ENCODE assay signal across 2 cellular contexts in genomic region chr2:61910603-61911002, GRCh38.
TF ChIP-seq lines count a peak whose summit lies in the region.

No MANE protein-coding gene starts in this region.

TF ChIP-seq in SK-N-SH, 30 proteins besides CTCF, POLR2A, EP300 and RAD21 (continued from another document):
- TF ChIP-seq GABPA (IDR thresholded peaks at IDR 0.05; ENCODE audit: low read depth) (no peak), MXI1 (IDR thresholded peaks at IDR 0.05; ENCODE audit: low read depth, low read length) (no peak)

TF ChIP-seq in SK-N-SH treated with all-trans-retinoic acid at 6 μM for 48 hours, 23 proteins besides CTCF, POLR2A, EP300 and RAD21 (continued from another document):
- TF ChIP-seq TSHZ2 (CRISPR knock-in tag; IDR thresholded peaks at IDR 0.05) (no peak), ZNF565 (CRISPR knock-in tag; conservative IDR thresholded peaks at IDR 0.05; ENCODE audit: low read depth) (no peak)
